Comparison of ENCODE assay signal across 29 cellular contexts in genomic region chr2:161432107-161432506, GRCh38. TPM values are rescaled to one million over a fixed set of nuclear protein-coding genes. Genes with fewer than 3 reads are reported as not detected.
"Had no signal": no experiment of that assay in that cellular context is flagged by ENCODE, and none has a peak within 500 bp of the region (broad histone marks: within the 10 kb centered on the region; RNA-seq: fewer than 3 reads in every experiment).

No MANE protein-coding gene starts in this region.

- DNase-seq: stimulated activated CD4-positive, alpha-beta T cell treated with anti-CD3 and anti-CD28 coated beads, Interleukin-2, amount 100 ng/mL, for 48 hours; stimulated activated CD4-positive, alpha-beta T cell treated with anti-CD3 and anti-CD28 coated beads, Interleukin-4, amount 100 ng/mL, for 1 hour; stimulated activated CD4-positive, alpha-beta T cell treated with anti-CD3 and anti-CD28 coated beads, Interleukin-4, amount 100 ng/mL, for 24 hours; stimulated activated CD4-positive, alpha-beta T cell treated with anti-CD3 and anti-CD28 coated beads, Interleukin-4, amount 100 ng/mL, for 4 hours; stimulated activated CD8-positive, alpha-beta memory T cell treated with anti-CD3 and anti-CD28 coated beads, Interleukin-4, amount 100 ng/mL, for 48 hours; stimulated activated naive B cell treated with anti-CD40 and anti-IgM and Interleukin-4, amounts not matched to agents 10 μg/mL and 1 μg/mL and 100 μg/mL, for 72 hours; stimulated activated naive CD4-positive, alpha-beta T cell; stimulated activated naive CD4-positive, alpha-beta T cell treated with Interleukin-2 at 50 U/mL for 16 hours; stimulated activated naive CD8-positive, alpha-beta T cell treated with anti-CD3 and anti-CD28 coated beads, Interleukin-15, amount 100 ng/mL, for 72 hours; stimulated activated naive CD8-positive, alpha-beta T cell treated with anti-CD3 and anti-CD28 coated beads, Interleukin-15, Interleukin-2, amounts not matched to agents 100 U/mL and 50 U/mL, for 24 hours; stomach; substantia nigra; testis; thyroid gland; tibial artery; transverse colon; trophoblast cell; upper lobe of left lung; upper lobe of right lung; uterus had no signal

- H3K4me3 ChIP-seq: stomach, suprapubic skin, testis, thoracic aorta, thyroid gland, tibial artery, tibial nerve, transverse colon, upper lobe of left lung, upper lobe of right lung, uterus, vagina had no signal

- H3K27ac ChIP-seq: stomach, suprapubic skin, testis, thoracic aorta, thyroid gland, tibial artery, tibial nerve, transverse colon, upper lobe of left lung, upper lobe of right lung, uterus, vagina had no signal

- H3K27me3 ChIP-seq: testis had no signal

- H3K4me1 ChIP-seq: testis, upper lobe of right lung, uterus had no signal

- H3K9me3 ChIP-seq: suprapubic skin, testis, thoracic aorta, thyroid gland, transverse colon, uterus, vagina had no signal

- ATAC-seq: stimulated activated effector memory CD8-positive, alpha-beta T cell treated with anti-CD3 and anti-CD28 coated beads, Interleukin-12 subunit alpha, Interleukin-12 subunit beta, amount 100 ng/mL, for 72 hours; stimulated activated memory B cell treated with anti-CD40 and anti-IgM and Interleukin-4, amounts not matched to agents 10 μg/mL and 1 μg/mL and 100 μg/mL, for 72 hours; stimulated activated naive B cell treated with anti-CD40 and anti-IgM and Interleukin-4, amounts not matched to agents 10 μg/mL and 1 μg/mL and 100 μg/mL, for 72 hours; stimulated activated naive CD8-positive, alpha-beta T cell treated with anti-CD3 and anti-CD28 coated beads, Interleukin-15, amount 100 ng/mL, for 72 hours; stimulated activated naive CD8-positive, alpha-beta T cell treated with anti-CD3 and anti-CD28 coated beads, Interleukin-15, Interleukin-2, amounts not matched to agents 100 U/mL and 50 U/mL, for 24 hours; upper lobe of right lung had no signal

- H3K36me3 ChIP-seq: stomach, suprapubic skin, thoracic aorta, thyroid gland, tibial artery, tibial nerve, transverse colon, upper lobe of left lung, upper lobe of right lung, uterus, vagina had no signal

RNA-seq across cellular contexts. Expression of gene TBR1, which starts 16.0 kb away (rescaled TPM):
- total RNA-seq: stomach, subcutaneous adipose tissue, suprapubic skin, thoracic aorta, tibial nerve, transverse colon, upper lobe of left lung, upper lobe of right lung, ureter, uterus, vagina had no signal
- polyA plus RNA-seq: stomach, urinary bladder had no signal
